In genomic region chr7:44637788-44638594, GRCh38 we compare ENCODE assay signal across 1 cellular context.
TF ChIP-seq lines count a peak whose summit lies in the region.

No MANE protein-coding gene starts in this region.

TF ChIP-seq in IMR-90, 13 proteins besides CTCF, POLR2A, EP300 and RAD21:
- TF ChIP-seq RCOR1 (IDR thresholded peaks at IDR 0.05; ENCODE audit: insufficient replicate concordance, low read length) (no peak), CEBPB (IDR thresholded peaks at IDR 0.05; ENCODE audit: low read depth, low read length) (peak; percentile 98), BHLHE40 (IDR thresholded peaks at IDR 0.05; ENCODE audit: low read depth, low read length) (peak; percentile 69), MXI1 (IDR thresholded peaks at IDR 0.05; ENCODE audit: borderline replicate concordance, low read depth, low read length) (no peak), SMC3 (IDR thresholded peaks at IDR 0.05; ENCODE audit: low read depth, low read length) (no peak), ELK1 (IDR thresholded peaks at IDR 0.05; ENCODE audit: borderline replicate concordance, low read depth, low read length) (no peak), USF2 (IDR thresholded peaks at IDR 0.05; ENCODE audit: low read depth, low read length) (no peak), NFE2L2 (IDR thresholded peaks at IDR 0.05; ENCODE audit: low read depth, low read length) (0 out of 2 replicates have a peak, but pooled peaks have one; percentile 3), FOS (IDR thresholded peaks at IDR 0.05; ENCODE audit: low read depth, low read length) (peak; percentile 80), CHD1 (IDR thresholded peaks at IDR 0.05; ENCODE audit: low read depth, low read length) (no peak), MAFK (IDR thresholded peaks at IDR 0.05; ENCODE audit: low read depth, low read length) (no peak)
